ENCODE assay signal across 8 cellular contexts in genomic region chr19:47186337-47187022, GRCh38. TPM values are rescaled to one million over a fixed set of nuclear protein-coding genes. Genes with fewer than 3 reads are reported as not detected.
A peak's percentile ranks its signal among the peaks of the same experiment; 100 is the strongest.
DNase-seq lines count a peak whose midpoint lies in the region; ATAC-seq and TF ChIP-seq lines count a peak whose summit lies in the region.

No MANE protein-coding gene starts in this region.

- H3K4me1 Mint-ChIP-seq in T-helper 2 cell treated with Interferon-gamma antibody and Interleukin-4, amounts not matched to agents 5 μg/mL and 100 μg/mL, for 36 hours (ENCODE audit: low read depth): peaks cover 66% of the 10 kb centered on the region
- H3K4me1 Mint-ChIP-seq in osteocyte (ENCODE audit: unreplicated experiment): peaks cover 29% of the 10 kb centered on the region

- CTCF ChIA-PET in GM10248 (lab: Yijun Ruan, JAX): interaction anchor here (0.8 to 9.5 kb wide), 20 partner anchors 9 to 173 kb away, joined by 3 to 83 read pairs (median 6); partner anchors contain the start of gene SAE1

- no peaks in the 10 kb centered on the region for H3K27me3 Mint-ChIP-seq in T-helper 2 cell treated with Interferon-gamma antibody and Interleukin-4, amounts not matched to agents 5 μg/mL and 100 μg/mL, for 36 hours (ENCODE audit: low read depth)
- H3K27me3 Mint-ChIP-seq in osteocyte (ENCODE audit: unreplicated experiment): no peaks in the 10 kb centered on the region

- DNase-seq in GM10248 (ENCODE audit: extremely low spot score) (peak; percentile 87), NCI-H1417 (lab: John Stamatoyannopoulos, UW) (no peak), cardiac septum (ENCODE audit: low spot score) (no peak), osteocyte (ENCODE audit: extremely low spot score, unreplicated experiment) (no peak)
- peak; percentile 92 for DNase-seq in T-helper 2 cell treated with Interferon-gamma antibody and Interleukin-4, amounts not matched to agents 5 μg/mL and 100 μg/mL, for 36 hours (ENCODE audit: low spot score)
- DNase-seq in central memory CD4-positive, alpha-beta T cell: peak; percentile 81
- peak; percentile 65 to 69 for DNase-seq in stimulated activated CD8-positive, alpha-beta memory T cell treated with anti-CD3 and anti-CD28 coated beads, Interleukin-2, amount 100 ng/mL, for 48 hours (ENCODE audit: low read depth in 2 of 2)

- intact Hi-C loops in cardiac septum (cut with DNase I): no loop called here

- POLR2A ChIA-PET in GM10248 (lab: Yijun Ruan, JAX): interaction anchor here (0.7 to 2.5 kb wide), 5 partner anchors 40 to 88 kb away, joined by 3 to 22 read pairs (median 5); partner anchors contain the start of genes CCDC9, INAFM1 and ZC3H4

- TF ChIP-seq CTCF in GM10248 (IDR thresholded peaks at IDR 0.05; ENCODE audit: control extremely low read depth, extremely low read depth, low read depth, missing control alignments) (no peak), osteocyte (IDR thresholded peaks at IDR 0.05) (no peak)

- H3K4me3 Mint-ChIP-seq in T-helper 2 cell treated with Interferon-gamma antibody and Interleukin-4, amounts not matched to agents 5 μg/mL and 100 μg/mL, for 36 hours: peak overlapping the region; percentile 71
- no peak overlapping the region for H3K4me3 Mint-ChIP-seq in osteocyte (ENCODE audit: unreplicated experiment)

- peak; percentile 76 for ATAC-seq in GM21786 (IDR thresholded peaks at IDR 0.05; ENCODE audit: unreplicated experiment)

- peaks cover 49% of the 10 kb centered on the region for H3K36me3 Mint-ChIP-seq in T-helper 2 cell treated with Interferon-gamma antibody and Interleukin-4, amounts not matched to agents 5 μg/mL and 100 μg/mL, for 36 hours (ENCODE audit: low read depth)
- peaks cover 25% of the 10 kb centered on the region for H3K36me3 Mint-ChIP-seq in osteocyte (ENCODE audit: unreplicated experiment)

- no peaks in the 10 kb centered on the region for H3K9me3 Mint-ChIP-seq in T-helper 2 cell treated with Interferon-gamma antibody and Interleukin-4, amounts not matched to agents 5 μg/mL and 100 μg/mL, for 36 hours
- H3K9me3 Mint-ChIP-seq in osteocyte (ENCODE audit: unreplicated experiment): no peaks in the 10 kb centered on the region

- H3K27ac Mint-ChIP-seq in T-helper 2 cell treated with Interferon-gamma antibody and Interleukin-4, amounts not matched to agents 5 μg/mL and 100 μg/mL, for 36 hours: peak overlapping the region; percentile 95
- no peak overlapping the region for H3K27ac Mint-ChIP-seq in osteocyte (ENCODE audit: unreplicated experiment)

RNA-seq across cellular contexts. Expression of gene BBC3, which starts 44.5 kb away (rescaled TPM):
- total RNA-seq in cardiac septum (4.4 TPM), osteocyte (27.9 and 34.3 TPM in 2 replicates)

RNA-seq across cellular contexts. Expression of gene SAE1, which starts 55.8 kb away (rescaled TPM):
- total RNA-seq in cardiac septum (45.0 TPM), osteocyte (96.6 and 110 TPM in 2 replicates)

Comparison
In these comparisons a context has a peak if more than half of its experiments do, and no peak if none do; other contexts are left out.
1. DNase-seq: peak in GM10248 (single experiment), T-helper 2 cell treated with Interferon-gamma antibody and Interleukin-4, amounts not matched to agents 5 μg/mL and 100 μg/mL, for 36 hours (single experiment), central memory CD4-positive, alpha-beta T cell (single experiment) and stimulated activated CD8-positive, alpha-beta memory T cell treated with anti-CD3 and anti-CD28 coated beads, Interleukin-2, amount 100 ng/mL, for 48 hours (2 of 2); none in NCI-H1417 (0 of 3), cardiac septum (single experiment) and osteocyte (single experiment).